ENCODE assay signal across 26 cellular contexts in genomic region chr10:67114945-67115344, GRCh38.
DNase-seq lines count a peak whose midpoint lies in the region; TF ChIP-seq lines count a peak whose summit lies in the region.
"Had no signal": no experiment of that assay in that cellular context is flagged by ENCODE, and none has a peak within 500 bp of the region (broad histone marks: within the 10 kb centered on the region; RNA-seq: fewer than 3 reads in every experiment).

No MANE protein-coding gene starts in this region.

- H3K36me3 Mint-ChIP-seq in activated T-helper 2 cell treated with anti-CD3 and anti-CD28 coated beads, Interferon-gamma antibody, Interleukin-2, Interleukin-4, amounts not matched to agents 10 μg/mL and 5 μg/mL and 100 μg/mL, durations not matched to agents 14 hours and 24 hours and 36 hours (ENCODE audit: low read depth): no peaks in the 10 kb centered on the region
- H3K36me3 Mint-ChIP-seq: memory B cell; naive thymus-derived CD8-positive, alpha-beta T cell had no signal

- no peak for TF ChIP-seq CTCF in foreskin fibroblast (IDR thresholded peaks at IDR 0.05; ENCODE audit: low read depth, low read length)

- H3K4me3 Mint-ChIP-seq in activated T-helper 2 cell treated with anti-CD3 and anti-CD28 coated beads, Interferon-gamma antibody, Interleukin-2, Interleukin-4, amounts not matched to agents 10 μg/mL and 5 μg/mL and 100 μg/mL, durations not matched to agents 14 hours and 24 hours and 36 hours (ENCODE audit: low read depth): no peak overlapping the region
- H3K4me3 Mint-ChIP-seq: activated B cell treated with CpG ODN at 0.5 μM for 24 hours; activated CD8-positive, alpha-beta T cell treated with anti-CD3 and anti-CD28 coated beads for 36 hours; activated T-cell treated with anti-CD3 and anti-CD28 coated beads, Interleukin-2, amount 50 U/mL, for 24 hours; memory B cell; naive thymus-derived CD8-positive, alpha-beta T cell; stimulated activated naive CD8-positive, alpha-beta T cell treated with anti-CD3 and anti-CD28 coated beads, Interleukin-15, amount 100 ng/mL, for 72 hours; T-helper 17 cell had no signal

- no peaks in the 10 kb centered on the region for H3K9me3 Mint-ChIP-seq in activated T-helper 2 cell treated with anti-CD3 and anti-CD28 coated beads, Interferon-gamma antibody, Interleukin-2, Interleukin-4, amounts not matched to agents 10 μg/mL and 5 μg/mL and 100 μg/mL, durations not matched to agents 14 hours and 24 hours and 36 hours
- H3K9me3 Mint-ChIP-seq: activated B cell treated with CpG ODN at 0.5 μM for 24 hours; activated CD8-positive, alpha-beta T cell treated with anti-CD3 and anti-CD28 coated beads for 36 hours; activated T-cell treated with anti-CD3 and anti-CD28 coated beads, Interleukin-2, amount 50 U/mL, for 24 hours; memory B cell; naive thymus-derived CD8-positive, alpha-beta T cell; stimulated activated naive CD8-positive, alpha-beta T cell treated with anti-CD3 and anti-CD28 coated beads, Interleukin-15, amount 100 ng/mL, for 72 hours had no signal

- no peaks in the 10 kb centered on the region for H3K27me3 Mint-ChIP-seq in activated T-helper 2 cell treated with anti-CD3 and anti-CD28 coated beads, Interferon-gamma antibody, Interleukin-2, Interleukin-4, amounts not matched to agents 10 μg/mL and 5 μg/mL and 100 μg/mL, durations not matched to agents 14 hours and 24 hours and 36 hours (ENCODE audit: low read depth)
- H3K27me3 Mint-ChIP-seq: activated B cell treated with CpG ODN at 0.5 μM for 24 hours; activated CD8-positive, alpha-beta T cell treated with anti-CD3 and anti-CD28 coated beads for 36 hours; activated T-cell treated with anti-CD3 and anti-CD28 coated beads, Interleukin-2, amount 50 U/mL, for 24 hours; memory B cell; naive thymus-derived CD8-positive, alpha-beta T cell; stimulated activated naive CD8-positive, alpha-beta T cell treated with anti-CD3 and anti-CD28 coated beads, Interleukin-15, amount 100 ng/mL, for 72 hours; T-helper 17 cell had no signal

- no peak overlapping the region for H3K4me3 ChIP-seq in foreskin fibroblast (ENCODE audit: low read depth in 1 of 2, low read length in 2 of 2)
- H3K4me3 ChIP-seq: SJSA1, skin epidermis, transverse colon had no signal

- DNase-seq in SIG-M5 treated with dmso at 0.1 percent for 504 hours (lab: John Stamatoyannopoulos, UW; ENCODE audit: unreplicated experiment) (peak; percentile 34), SIG-M5 (lab: John Stamatoyannopoulos, UW) (no peak), NCI-H69 (lab: John Stamatoyannopoulos, UW) (peak; percentile 94), kidney tubule cell (ENCODE audit: low spot score) (peak; percentile 74), foreskin fibroblast (no peak), NCI-H1105 (lab: John Stamatoyannopoulos, UW) (no peak), iPS-NIHi11 (ENCODE audit: low spot score) (no peak)
- DNase-seq in activated T-helper 2 cell treated with anti-CD3 and anti-CD28 coated beads, Interferon-gamma antibody, Interleukin-2, Interleukin-4, amounts not matched to agents 10 μg/mL and 5 μg/mL and 100 μg/mL, durations not matched to agents 14 hours and 24 hours and 36 hours (ENCODE audit: low spot score): no peak
- DNase-seq: activated B cell treated with CpG ODN at 0.5 μM for 24 hours; activated CD8-positive, alpha-beta T cell treated with anti-CD3 and anti-CD28 coated beads for 36 hours; activated naive CD4-positive, alpha-beta T cell treated with anti-CD3 and anti-CD28 coated beads, Interleukin-2, amount 50 U/mL, for 16 hours; activated T-cell treated with anti-CD3 and anti-CD28 coated beads, Interleukin-2, amount 50 U/mL, for 24 hours; GDM1; H7; head of caudate nucleus; naive thymus-derived CD8-positive, alpha-beta T cell; NCI-H2029 treated with DMSO at 0.1 percent for 48 hours; NCI-H524; OCI-M1; stimulated activated CD4-positive, alpha-beta T cell treated with anti-CD3 and anti-CD28 coated beads, Interleukin-2, amount 100 ng/mL, for 48 hours; stimulated activated naive CD8-positive, alpha-beta T cell treated with anti-CD3 and anti-CD28 coated beads, Interleukin-15, amount 100 ng/mL, for 72 hours; T-helper 17 cell; transverse colon had no signal

- H3K4me1 Mint-ChIP-seq in activated T-helper 2 cell treated with anti-CD3 and anti-CD28 coated beads, Interferon-gamma antibody, Interleukin-2, Interleukin-4, amounts not matched to agents 10 μg/mL and 5 μg/mL and 100 μg/mL, durations not matched to agents 14 hours and 24 hours and 36 hours (ENCODE audit: low read depth): no peaks in the 10 kb centered on the region
- H3K4me1 Mint-ChIP-seq: activated B cell treated with CpG ODN at 0.5 μM for 24 hours; memory B cell; naive thymus-derived CD8-positive, alpha-beta T cell; stimulated activated naive CD8-positive, alpha-beta T cell treated with anti-CD3 and anti-CD28 coated beads, Interleukin-15, amount 100 ng/mL, for 72 hours; T-helper 17 cell had no signal

- H3K27ac Mint-ChIP-seq in activated T-helper 2 cell treated with anti-CD3 and anti-CD28 coated beads, Interferon-gamma antibody, Interleukin-2, Interleukin-4, amounts not matched to agents 10 μg/mL and 5 μg/mL and 100 μg/mL, durations not matched to agents 14 hours and 24 hours and 36 hours: no peak overlapping the region
- H3K27ac Mint-ChIP-seq: activated B cell treated with CpG ODN at 0.5 μM for 24 hours; activated CD8-positive, alpha-beta T cell treated with anti-CD3 and anti-CD28 coated beads for 36 hours; activated T-cell treated with anti-CD3 and anti-CD28 coated beads, Interleukin-2, amount 50 U/mL, for 24 hours; memory B cell; naive thymus-derived CD8-positive, alpha-beta T cell; stimulated activated naive CD8-positive, alpha-beta T cell treated with anti-CD3 and anti-CD28 coated beads, Interleukin-15, amount 100 ng/mL, for 72 hours; T-helper 17 cell had no signal

- intact Hi-C loops in activated T-helper 2 cell treated with anti-CD3 and anti-CD28 coated beads, Interferon-gamma antibody, Interleukin-2, Interleukin-4, amounts not matched to agents 10 μg/mL and 5 μg/mL and 100 μg/mL, durations not matched to agents 14 hours and 24 hours and 36 hours (cut with micrococcal nuclease): no loop called here

Comparison
In these comparisons a context has a peak if more than half of its experiments do, and no peak if none do; other contexts are left out.
1. DNase-seq: peak in SIG-M5 treated with dmso at 0.1 percent for 504 hours (single experiment), NCI-H69 (single experiment) and kidney tubule cell (single experiment); none in SIG-M5 (single experiment), foreskin fibroblast (0 of 2), NCI-H1105 (single experiment), activated T-helper 2 cell treated with anti-CD3 and anti-CD28 coated beads, Interferon-gamma antibody, Interleukin-2, Interleukin-4, amounts not matched to agents 10 μg/mL and 5 μg/mL and 100 μg/mL, durations not matched to agents 14 hours and 24 hours and 36 hours (single experiment) and iPS-NIHi11 (single experiment).